11 cellular contexts compared by ENCODE assay signal in genomic region chr2:58834404-58834803, GRCh38.
DNase-seq lines count a peak whose midpoint lies in the region; ATAC-seq, FAIRE-seq and TF ChIP-seq lines count a peak whose summit lies in the region.
"Had no signal": no experiment of that assay in that cellular context is flagged by ENCODE, and none has a peak within 500 bp of the region (broad histone marks: within the 10 kb centered on the region; RNA-seq: fewer than 3 reads in every experiment).

No MANE protein-coding gene starts in this region.

- no peak overlapping the region for H3K4me3 Mint-ChIP-seq in T-cell
- H3K4me3 Mint-ChIP-seq in immature natural killer cell = no peak overlapping the region
- H3K4me3 Mint-ChIP-seq: dendritic cell treated with granulocyte-macrophage colony-stimulating factor and Interleukin-4, amounts not matched to agents 40 ng/mL and 50 ng/mL, for 4 days had no signal

- no peak overlapping the region for H2BK20ac ChIP-seq in H1 (ENCODE audit: low read length)

- no peak for TF ChIP-seq POLR2A in H1 (IDR thresholded peaks at IDR 0.05; ENCODE audit: control extremely low read depth in 1 of 2, low read depth in 2 of 2, low read length in 2 of 2)

- no peak overlapping the region for H3K27ac Mint-ChIP-seq in T-cell
- no peak overlapping the region for H3K27ac Mint-ChIP-seq in immature natural killer cell
- H3K27ac Mint-ChIP-seq: dendritic cell treated with granulocyte-macrophage colony-stimulating factor and Interleukin-4, amounts not matched to agents 40 ng/mL and 50 ng/mL, for 4 days had no signal

- H3K79me2 ChIP-seq in MM.1S (ENCODE audit: low read length) (no peaks in the 10 kb centered on the region), H1 (ENCODE audit: control insufficient read depth in 1 of 2, insufficient read depth in 2 of 2, low read length in 2 of 2) (no peaks in the 10 kb centered on the region)

- no peak overlapping the region for H2BK5ac ChIP-seq in H1 (ENCODE audit: low read depth, low read length)
- H2BK5ac ChIP-seq in neuronal stem cell (ENCODE audit: low read length) = no peak overlapping the region

- H3F3A ChIP-seq in MM.1S (ENCODE audit: insufficient read depth, low read length) = no peaks in the 10 kb centered on the region

- H3K56ac ChIP-seq in H1 (replicated peaks; ENCODE audit: insufficient read length, low read depth, low read length) = no peak overlapping the region

- no peaks in the 10 kb centered on the region for H3K23me2 ChIP-seq in H1 (ENCODE audit: low read depth, low read length)

- H4K91ac ChIP-seq in H1 (replicated peaks; ENCODE audit: insufficient read length, low read length) = no peak overlapping the region
- H4K91ac ChIP-seq in neuronal stem cell (ENCODE audit: low read depth, low read length, poor library complexity) = no peak overlapping the region

- DNase-seq in SIG-M5 treated with dmso at 0.1 percent for 504 hours (lab: John Stamatoyannopoulos, UW; ENCODE audit: unreplicated experiment) (peak; percentile 35), SIG-M5 (lab: John Stamatoyannopoulos, UW) (no peak), MM.1S (peak; percentile 27), H1 (ENCODE audit: low read depth in 1 of 2, low spot score in 2 of 2) (peak in 1 of 2 experiments; percentile 77), neuronal stem cell (ENCODE audit: low spot score) (peak; percentile 71), T-cell (no peak), immature natural killer cell (no peak)
- no peak for DNase-seq in activated CD4-positive, CD25-positive, alpha-beta regulatory T cell treated with anti-CD3 and anti-CD28 coated beads, Interleukin-2, amount 50 U/mL, for 72 hours
- DNase-seq: activated CD4-positive, alpha-beta T cell treated with anti-CD3 and anti-CD28 coated beads, Interleukin-2, amount 50 U/mL, for 48 hours; NCI-H446 had no signal

- no peak overlapping the region for H4K5ac ChIP-seq in H1 (ENCODE audit: insufficient read length, low read depth, low read length)

- H3K4me1 ChIP-seq in MM.1S (ENCODE audit: low read length) = no peaks in the 10 kb centered on the region
- H3K4me1 ChIP-seq in H1 (replicated peaks in 1 of 4; ENCODE audit: control insufficient read depth in 3 of 4, insufficient read depth in 4 of 4, low read length in 3 of 4) = peaks cover 0 to 10% (median 3%) of the 10 kb centered on the region in 4 experiments; a peak in 4 of 7 replicates
- H3K4me1 ChIP-seq in neuronal stem cell (ENCODE audit: control insufficient read depth in 2 of 2, insufficient read depth in 1 of 2, low read depth in 1 of 2, low read length in 2 of 2) = peaks cover 0 to 6% of the 10 kb centered on the region in 2 donors

- H3K27ac ChIP-seq in MM.1S (ENCODE audit: low read length) = no peak overlapping the region
- no peak overlapping the region for H3K27ac ChIP-seq in H1 (ENCODE audit: low read depth, low read length)
- H3K27ac ChIP-seq in neuronal stem cell (replicated peaks; ENCODE audit: low read length) = no peak overlapping the region

- no peaks in the 10 kb centered on the region for H3K4me1 Mint-ChIP-seq in T-cell
- H3K4me1 Mint-ChIP-seq in immature natural killer cell = no peaks in the 10 kb centered on the region

- no peak overlapping the region for H2BK12ac ChIP-seq in H1 (ENCODE audit: low read depth, low read length)
- no peak overlapping the region for H2BK12ac ChIP-seq in neuronal stem cell (ENCODE audit: low read length)

- peak in 1 of 2 experiments; percentile 7; a peak in 1 of 4 replicates for TF ChIP-seq RAD21 in H1 (IDR thresholded peaks at IDR 0.05 in 1 of 2, conservative IDR thresholded peaks at IDR 0.05 in 1 of 2; ENCODE audit: low read depth in 2 of 2, low read length in 2 of 2)

- H3K4ac ChIP-seq in H1 (replicated peaks; ENCODE audit: insufficient read length, low read depth, low read length) (no peak overlapping the region), neuronal stem cell (ENCODE audit: low read length) (no peak overlapping the region)

- no peaks in the 10 kb centered on the region for H3K79me1 ChIP-seq in H1 (ENCODE audit: low read depth, low read length)
- H3K79me1 ChIP-seq in neuronal stem cell (ENCODE audit: low read depth, low read length) = no peaks in the 10 kb centered on the region

- no peak overlapping the region for H3K9ac ChIP-seq in MM.1S (ENCODE audit: low read length)
- no peak overlapping the region for H3K9ac ChIP-seq in H1 (replicated peaks in 1 of 4; ENCODE audit: extremely low read depth in 1 of 4, low read depth in 3 of 4, low read length in 3 of 4)
- no peak overlapping the region for H3K9ac ChIP-seq in neuronal stem cell (ENCODE audit: low read depth, low read length, poor library complexity)

- no peak overlapping the region for H2AK5ac ChIP-seq in H1 (ENCODE audit: low read depth, low read length)
- H2AK5ac ChIP-seq in neuronal stem cell (ENCODE audit: low read depth, low read length) = no peak overlapping the region

- no peak overlapping the region for H3K14ac ChIP-seq in H1 (ENCODE audit: insufficient read length)
- no peak overlapping the region for H3K14ac ChIP-seq in neuronal stem cell (ENCODE audit: low read length)

- H4K20me1 ChIP-seq in MM.1S (ENCODE audit: insufficient read depth, low read length) = no peaks in the 10 kb centered on the region
- no peaks in the 10 kb centered on the region for H4K20me1 ChIP-seq in H1 (replicated peaks in 1 of 2; ENCODE audit: control insufficient read depth in 1 of 2, insufficient read depth in 2 of 2, low read length in 2 of 2)

- H3K4me2 ChIP-seq in MM.1S (ENCODE audit: low read depth, low read length) (no peak overlapping the region), H1 (ENCODE audit: insufficient read depth in 1 of 2, low read depth in 2 of 2, low read length in 2 of 2) (no peak overlapping the region), neuronal stem cell (ENCODE audit: insufficient read depth, low read length, poor library complexity, severe bottlenecking) (no peak overlapping the region)

- no peak overlapping the region for H3K23ac ChIP-seq in H1 (ENCODE audit: insufficient read length)
- H3K23ac ChIP-seq in neuronal stem cell (ENCODE audit: low read depth, low read length, poor library complexity) = no peak overlapping the region

- H3K18ac ChIP-seq in H1 (ENCODE audit: extremely low read depth, low read length) (no peak overlapping the region), neuronal stem cell (ENCODE audit: low read length) (no peak overlapping the region)

- H2AFZ ChIP-seq in MM.1S (ENCODE audit: low read length) (no peak overlapping the region), H1 (ENCODE audit: low read length) (no peak overlapping the region), neuronal stem cell (ENCODE audit: low read length) (no peak overlapping the region)

- TF ChIP-seq CTCF in MM.1S (IDR thresholded peaks at IDR 0.05; ENCODE audit: low read length) (no peak), H1 (IDR thresholded peaks at IDR 0.05; ENCODE audit: control extremely low read depth in 1 of 3, insufficient read depth in 1 of 3, low read depth in 1 of 3, low read length in 3 of 3) (no peak)

- H2BK120ac ChIP-seq in H1 (replicated peaks; ENCODE audit: low read depth, low read length) (no peak overlapping the region), neuronal stem cell (ENCODE audit: low read depth, low read length) (no peak overlapping the region)

- H3K27me3 Mint-ChIP-seq in T-cell (no peaks in the 10 kb centered on the region), immature natural killer cell (ENCODE audit: low read depth in 3 of 3) (no peaks in the 10 kb centered on the region)
- H3K27me3 Mint-ChIP-seq: dendritic cell treated with granulocyte-macrophage colony-stimulating factor and Interleukin-4, amounts not matched to agents 40 ng/mL and 50 ng/mL, for 4 days had no signal

- WGBS in H1 (ENCODE audit: extremely low coverage in 1 of 2, insufficient coverage in 1 of 2, insufficient read length in 1 of 2, insufficient replicate concordance in 2 of 2, low coverage in 1 of 2, low lambda C conversion rate in 2 of 2, missing lambda C conversion rate in 1 of 2), 2 experiments = 29% methylated on average over 3 of the region's 3 CpGs; no CpG with 5 or more reads in 1 of the 2 experiments
- no CpG with 5 or more reads among the region's 3 CpGs for WGBS in neuronal stem cell (ENCODE audit: extremely low coverage in 2 of 2, insufficient read length in 2 of 2, insufficient replicate concordance in 1 of 2), 2 donors

- no peak overlapping the region for H4K8ac ChIP-seq in H1 (ENCODE audit: extremely low read depth, insufficient read depth, low read length)
- no peak overlapping the region for H4K8ac ChIP-seq in neuronal stem cell (ENCODE audit: low read depth, low read length)

- H3K9me3 Mint-ChIP-seq in T-cell = peaks cover 8 to 18% (median 9%) of the 10 kb centered on the region in 3 donors
- peaks cover 1 to 33% (median 5%) of the 10 kb centered on the region in 6 donors for H3K9me3 Mint-ChIP-seq in immature natural killer cell

- peak; percentile 90 for FAIRE-seq in H1 (lab: Jason Lieb, UNC)

- H3K27me3 ChIP-seq in MM.1S (replicated peaks; ENCODE audit: insufficient read depth, low read length) = no peaks in the 10 kb centered on the region
- H3K27me3 ChIP-seq in H1 (replicated peaks in 1 of 4; ENCODE audit: control insufficient read depth in 3 of 4, extremely low read depth in 1 of 4, insufficient read depth in 3 of 4, low read length in 3 of 4) = no peaks in the 10 kb centered on the region
- H3K27me3 ChIP-seq in neuronal stem cell (ENCODE audit: control insufficient read depth in 3 of 3, insufficient read depth in 3 of 3, low read depth in 1 of 3, low read length in 3 of 3) = no peaks in the 10 kb centered on the region

- ATAC-seq in T-cell (replicated peaks in 1 of 4) = no peak

- no peaks in the 10 kb centered on the region for H3K9me3 ChIP-seq in MM.1S (replicated peaks; ENCODE audit: insufficient read depth, low read length)
- H3K9me3 ChIP-seq in H1 (ENCODE audit: insufficient read depth in 2 of 2, low read depth in 1 of 2, low read length in 1 of 2) = no peaks in the 10 kb centered on the region
- no peaks in the 10 kb centered on the region for H3K9me3 ChIP-seq in neuronal stem cell (replicated peaks in 1 of 2; ENCODE audit: control insufficient read depth in 2 of 2, insufficient read depth in 1 of 2, low read depth in 1 of 2, low read length in 2 of 2)

- TF ChIP-seq EP300 in H1 (IDR thresholded peaks at IDR 0.05; ENCODE audit: borderline replicate concordance in 1 of 2, low read depth in 2 of 2, low read length in 2 of 2) = no peak

- H3K36me3 ChIP-seq in MM.1S (replicated peaks; ENCODE audit: insufficient read depth, low read length) (no peaks in the 10 kb centered on the region), H1 (ENCODE audit: control insufficient read depth in 2 of 4, insufficient read depth in 4 of 4, low read length in 3 of 4) (no peaks in the 10 kb centered on the region), neuronal stem cell (replicated peaks in 1 of 2; ENCODE audit: control insufficient read depth in 2 of 2, insufficient read depth in 2 of 2, low read length in 2 of 2) (no peaks in the 10 kb centered on the region)

- no peaks in the 10 kb centered on the region for H3K36me3 Mint-ChIP-seq in T-cell
- no peaks in the 10 kb centered on the region for H3K36me3 Mint-ChIP-seq in immature natural killer cell

- H2BK15ac ChIP-seq in H1 (ENCODE audit: low read length) (no peak overlapping the region), neuronal stem cell (ENCODE audit: low read length) (no peak overlapping the region)

- POLR2A ChIA-PET in H1 (lab: Charles Lee; ENCODE audit: partially characterized antibody) (no interaction called here), T-cell (lab: Charles Lee) (no interaction called here)

- H3K4me3 ChIP-seq in MM.1S (ENCODE audit: low read length) = no peak overlapping the region
- H3K4me3 ChIP-seq in H1 (ENCODE audit: extremely low read depth in 1 of 4, insufficient read depth in 2 of 4, low read depth in 3 of 4, low read length in 4 of 4) = no peak overlapping the region
- no peak overlapping the region for H3K4me3 ChIP-seq in neuronal stem cell (ENCODE audit: low read length in 2 of 2)

- CTCF ChIA-PET in H1 (lab: Charles Lee; ENCODE audit: partially characterized antibody) (interaction anchor here (1.0 to 3.3 kb wide), 2 partner anchors 19 to 37 kb away, joined by 3 to 12 read pairs; no protein-coding TSS in a partner anchor), T-cell (lab: Charles Lee) (no interaction called here)

- no peaks in the 10 kb centered on the region for H3K9me2 ChIP-seq in MM.1S (replicated peaks; ENCODE audit: insufficient read depth, low read length)

Comparison
In these comparisons a context has a peak if more than half of its experiments do, and no peak if none do; other contexts are left out.
1. DNase-seq: peak in SIG-M5 treated with dmso at 0.1 percent for 504 hours (single experiment), MM.1S (single experiment) and neuronal stem cell (single experiment); none in SIG-M5 (single experiment), T-cell (0 of 34), immature natural killer cell (0 of 3) and activated CD4-positive, CD25-positive, alpha-beta regulatory T cell treated with anti-CD3 and anti-CD28 coated beads, Interleukin-2, amount 50 U/mL, for 72 hours (single experiment).